Comparison of ENCODE assay signal across 8 cellular contexts in the genomic region with DNA sequence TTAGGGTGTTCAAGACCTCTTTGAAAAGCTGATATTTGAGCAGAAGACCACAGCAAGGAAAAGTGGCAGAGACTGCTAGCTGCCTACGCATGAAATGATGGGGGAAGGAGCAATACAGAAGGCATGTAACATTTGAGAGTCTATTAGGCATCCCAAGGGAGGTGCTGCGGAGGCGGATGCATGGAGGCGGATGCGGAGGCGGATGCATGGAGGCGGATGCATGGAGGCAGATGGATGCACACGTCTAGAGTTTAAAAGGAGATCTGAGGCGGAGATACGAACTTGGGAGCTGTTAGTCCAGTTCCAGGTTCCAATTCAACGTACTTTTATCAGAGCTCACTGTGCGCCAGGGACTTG. TPM values are rescaled to one million over a fixed set of nuclear protein-coding genes. Genes with fewer than 3 reads are reported as not detected.
DNase-seq lines count a peak whose midpoint lies in the region; ATAC-seq and TF ChIP-seq lines count a peak whose summit lies in the region.

No MANE protein-coding gene starts in this region.

- H3K4me1 ChIP-seq in muscle layer of duodenum (ENCODE audit: control insufficient read depth in 1 of 2, insufficient read depth in 2 of 2, low read length in 2 of 2) (peaks cover 13 to 23% of the 10 kb centered on the region in 2 donors), upper lobe of left lung (peaks cover 12 to 28% (median 13%) of the 10 kb centered on the region in 4 donors)

- 0 to 1% methylated on average over 12 of the region's 12 CpGs for WGBS in upper lobe of left lung, 2 donors

- H3K9me3 ChIP-seq in muscle layer of duodenum (ENCODE audit: control insufficient read depth in 1 of 2, low read length in 2 of 2) (no peaks in the 10 kb centered on the region), upper lobe of left lung (no peaks in the 10 kb centered on the region)

- TF ChIP-seq CTCF in epithelial cell of proximal tubule (conservative IDR thresholded peaks at IDR 0.05; ENCODE audit: low read depth, low read length) (no peak), upper lobe of left lung (IDR thresholded peaks at IDR 0.05) (no peak)

- no peaks in the 10 kb centered on the region for H3K27me3 ChIP-seq in muscle layer of duodenum (ENCODE audit: low read depth, low read length)
- no peaks in the 10 kb centered on the region for H3K27me3 ChIP-seq in upper lobe of left lung

- H3K4me3 ChIP-seq in epithelial cell of proximal tubule (ENCODE audit: low read depth, low read length) (peak overlapping the region; percentile 70), muscle layer of duodenum (ENCODE audit: low read depth in 1 of 2, low read length in 2 of 2) (peak overlapping the region; percentile 88 to 90), upper lobe of left lung (peak overlapping the region; percentile 15 to 96 (median 77))

- ATAC-seq in GM21528 (IDR thresholded peaks at IDR 0.05; ENCODE audit: low FRiP score, unreplicated experiment) (peak; percentile 20), upper lobe of left lung (ENCODE audit: low FRiP score in 2 of 2) (peak in 1 of 2 donors; percentile 32), GM19035 (IDR thresholded peaks at IDR 0.05; ENCODE audit: unreplicated experiment) (no peak)

- peak; percentile 74 for DNase-seq in DMS 273 treated with DMSO at 0.1 percent for 48 hours (lab: John Stamatoyannopoulos, UW)
- DNase-seq in NCI-H1092 (lab: John Stamatoyannopoulos, UW): peak; percentile 27
- peak; percentile 72 for DNase-seq in UCSD-AML1 (lab: John Stamatoyannopoulos, UW; ENCODE audit: unreplicated experiment)
- no peak for DNase-seq in epithelial cell of proximal tubule (ENCODE audit: low read depth)
- DNase-seq in upper lobe of left lung: peak; percentile 37 to 54

- H3K27ac ChIP-seq in muscle layer of duodenum (ENCODE audit: low read length): peak overlapping the region; percentile 97
- peak overlapping the region; percentile 79 to 95 (median 90) for H3K27ac ChIP-seq in upper lobe of left lung

- TF ChIP-seq POLR2A in upper lobe of left lung (IDR thresholded peaks at IDR 0.05): no peak

- TF ChIP-seq EP300 in upper lobe of left lung (IDR thresholded peaks at IDR 0.05): no peak

- H3K36me3 ChIP-seq in muscle layer of duodenum (ENCODE audit: control insufficient read depth in 1 of 2, insufficient read depth in 2 of 2, low read length in 2 of 2) (peaks cover under 1 to 8% of the 10 kb centered on the region in 2 donors), upper lobe of left lung (peaks cover 0 to 19% (median 0%) of the 10 kb centered on the region in 4 donors)

RNA-seq across cellular contexts. Expression of gene DDX20, which starts 0.8 kb away (rescaled TPM):
- 24.5 and 31.6 TPM in 2 replicates for total RNA-seq in epithelial cell of proximal tubule
- 10 to 100 TPM in 2 of 6 donors, 1 to 10 TPM in 4; 7.9 to 18.5 (median 9.2) TPM for total RNA-seq in upper lobe of left lung

RNA-seq across cellular contexts. Expression of gene INKA2, which starts 15.7 kb away (rescaled TPM):
- 0.07 and 0.58 TPM in 2 replicates for total RNA-seq in epithelial cell of proximal tubule
- total RNA-seq in upper lobe of left lung: 10 to 100 TPM in 1 of 6 donors, 1 to 10 TPM in 5; 4.5 to 11.5 (median 7.4) TPM
